Comparison of ENCODE assay signal across 1 cellular context in the genomic region with DNA sequence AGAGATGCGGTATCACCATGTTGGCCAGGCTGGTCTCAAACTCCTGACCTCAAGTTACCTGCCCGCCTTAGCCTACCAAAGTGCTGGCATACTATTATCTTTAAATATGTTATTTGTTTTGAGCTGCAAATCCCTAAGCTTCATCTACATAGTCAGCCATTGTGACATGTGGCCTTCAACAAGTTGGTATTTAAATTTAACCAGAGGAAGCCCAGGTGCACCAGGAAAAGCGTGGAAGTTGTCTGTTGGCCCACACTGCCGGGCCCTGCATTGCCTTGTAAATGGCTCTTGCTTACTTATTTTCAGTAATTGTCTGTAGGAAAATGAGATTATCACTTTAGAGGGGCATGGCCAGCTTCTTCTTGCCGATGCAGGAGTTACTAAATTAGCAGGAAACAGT.
TF ChIP-seq lines count a peak whose summit lies in the region.

No MANE protein-coding gene starts in this region.

TF ChIP-seq in HepG2, 621 proteins besides CTCF, POLR2A, EP300 and RAD21 (continued from another document):
- TF ChIP-seq, protein P1, sequence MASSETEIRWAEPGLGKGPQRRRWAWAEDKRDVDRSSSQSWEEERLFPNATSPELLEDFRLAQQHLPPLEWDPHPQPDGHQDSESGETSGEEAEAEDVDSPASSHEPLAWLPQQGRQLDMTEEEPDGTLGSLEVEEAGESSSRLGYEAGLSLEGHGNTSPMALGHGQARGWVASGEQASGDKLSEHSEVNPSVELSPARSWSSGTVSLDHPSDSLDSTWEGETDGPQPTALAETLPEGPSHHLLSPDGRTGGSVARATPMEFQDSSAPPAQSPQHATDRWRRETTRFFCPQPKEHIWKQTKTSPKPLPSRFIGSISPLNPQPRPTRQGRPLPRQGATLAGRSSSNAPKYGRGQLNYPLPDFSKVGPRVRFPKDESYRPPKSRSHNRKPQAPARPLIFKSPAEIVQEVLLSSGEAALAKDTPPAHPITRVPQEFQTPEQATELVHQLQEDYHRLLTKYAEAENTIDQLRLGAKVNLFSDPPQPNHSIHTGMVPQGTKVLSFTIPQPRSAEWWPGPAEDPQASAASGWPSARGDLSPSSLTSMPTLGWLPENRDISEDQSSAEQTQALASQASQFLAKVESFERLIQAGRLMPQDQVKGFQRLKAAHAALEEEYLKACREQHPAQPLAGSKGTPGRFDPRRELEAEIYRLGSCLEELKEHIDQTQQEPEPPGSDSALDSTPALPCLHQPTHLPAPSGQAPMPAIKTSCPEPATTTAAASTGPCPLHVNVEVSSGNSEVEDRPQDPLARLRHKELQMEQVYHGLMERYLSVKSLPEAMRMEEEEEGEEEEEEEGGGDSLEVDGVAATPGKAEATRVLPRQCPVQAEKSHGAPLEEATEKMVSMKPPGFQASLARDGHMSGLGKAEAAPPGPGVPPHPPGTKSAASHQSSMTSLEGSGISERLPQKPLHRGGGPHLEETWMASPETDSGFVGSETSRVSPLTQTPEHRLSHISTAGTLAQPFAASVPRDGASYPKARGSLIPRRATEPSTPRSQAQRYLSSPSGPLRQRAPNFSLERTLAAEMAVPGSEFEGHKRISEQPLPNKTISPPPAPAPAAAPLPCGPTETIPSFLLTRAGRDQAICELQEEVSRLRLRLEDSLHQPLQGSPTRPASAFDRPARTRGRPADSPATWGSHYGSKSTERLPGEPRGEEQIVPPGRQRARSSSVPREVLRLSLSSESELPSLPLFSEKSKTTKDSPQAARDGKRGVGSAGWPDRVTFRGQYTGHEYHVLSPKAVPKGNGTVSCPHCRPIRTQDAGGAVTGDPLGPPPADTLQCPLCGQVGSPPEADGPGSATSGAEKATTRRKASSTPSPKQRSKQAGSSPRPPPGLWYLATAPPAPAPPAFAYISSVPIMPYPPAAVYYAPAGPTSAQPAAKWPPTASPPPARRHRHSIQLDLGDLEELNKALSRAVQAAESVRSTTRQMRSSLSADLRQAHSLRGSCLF (CRISPR knock-in tag; IDR thresholded peaks at IDR 0.05; ENCODE audit: borderline replicate concordance), result no peak
- TF ChIP-seq, protein P2, sequence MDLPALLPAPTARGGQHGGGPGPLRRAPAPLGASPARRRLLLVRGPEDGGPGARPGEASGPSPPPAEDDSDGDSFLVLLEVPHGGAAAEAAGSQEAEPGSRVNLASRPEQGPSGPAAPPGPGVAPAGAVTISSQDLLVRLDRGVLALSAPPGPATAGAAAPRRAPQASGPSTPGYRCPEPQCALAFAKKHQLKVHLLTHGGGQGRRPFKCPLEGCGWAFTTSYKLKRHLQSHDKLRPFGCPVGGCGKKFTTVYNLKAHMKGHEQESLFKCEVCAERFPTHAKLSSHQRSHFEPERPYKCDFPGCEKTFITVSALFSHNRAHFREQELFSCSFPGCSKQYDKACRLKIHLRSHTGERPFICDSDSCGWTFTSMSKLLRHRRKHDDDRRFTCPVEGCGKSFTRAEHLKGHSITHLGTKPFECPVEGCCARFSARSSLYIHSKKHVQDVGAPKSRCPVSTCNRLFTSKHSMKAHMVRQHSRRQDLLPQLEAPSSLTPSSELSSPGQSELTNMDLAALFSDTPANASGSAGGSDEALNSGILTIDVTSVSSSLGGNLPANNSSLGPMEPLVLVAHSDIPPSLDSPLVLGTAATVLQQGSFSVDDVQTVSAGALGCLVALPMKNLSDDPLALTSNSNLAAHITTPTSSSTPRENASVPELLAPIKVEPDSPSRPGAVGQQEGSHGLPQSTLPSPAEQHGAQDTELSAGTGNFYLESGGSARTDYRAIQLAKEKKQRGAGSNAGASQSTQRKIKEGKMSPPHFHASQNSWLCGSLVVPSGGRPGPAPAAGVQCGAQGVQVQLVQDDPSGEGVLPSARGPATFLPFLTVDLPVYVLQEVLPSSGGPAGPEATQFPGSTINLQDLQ (CRISPR knock-in tag; IDR thresholded peaks at IDR 0.05), result no peak
- TF ChIP-seq HOXA9 (CRISPR knock-in tag; IDR thresholded peaks at IDR 0.05; ENCODE audit: borderline replicate concordance) (no peak), SYNCRIP (IDR thresholded peaks at IDR 0.05; ENCODE audit: insufficient read depth, low read depth, low read length) (no peak)
- TF ChIP-seq, protein P3, sequence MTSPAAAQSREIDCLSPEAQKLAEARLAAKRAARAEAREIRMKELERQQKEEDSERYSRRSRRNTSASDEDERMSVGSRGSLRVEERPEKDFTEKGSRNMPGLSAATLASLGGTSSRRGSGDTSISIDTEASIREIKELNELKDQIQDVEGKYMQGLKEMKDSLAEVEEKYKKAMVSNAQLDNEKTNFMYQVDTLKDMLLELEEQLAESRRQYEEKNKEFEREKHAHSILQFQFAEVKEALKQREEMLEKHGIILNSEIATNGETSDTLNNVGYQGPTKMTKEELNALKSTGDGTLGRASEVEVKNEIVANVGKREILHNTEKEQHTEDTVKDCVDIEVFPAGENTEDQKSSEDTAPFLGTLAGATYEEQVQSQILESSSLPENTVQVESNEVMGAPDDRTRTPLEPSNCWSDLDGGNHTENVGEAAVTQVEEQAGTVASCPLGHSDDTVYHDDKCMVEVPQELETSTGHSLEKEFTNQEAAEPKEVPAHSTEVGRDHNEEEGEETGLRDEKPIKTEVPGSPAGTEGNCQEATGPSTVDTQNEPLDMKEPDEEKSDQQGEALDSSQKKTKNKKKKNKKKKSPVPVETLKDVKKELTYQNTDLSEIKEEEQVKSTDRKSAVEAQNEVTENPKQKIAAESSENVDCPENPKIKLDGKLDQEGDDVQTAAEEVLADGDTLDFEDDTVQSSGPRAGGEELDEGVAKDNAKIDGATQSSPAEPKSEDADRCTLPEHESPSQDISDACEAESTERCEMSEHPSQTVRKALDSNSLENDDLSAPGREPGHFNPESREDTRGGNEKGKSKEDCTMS (CRISPR knock-in tag; conservative IDR thresholded peaks at IDR 0.05), result no peak
- TF ChIP-seq, protein P4, sequence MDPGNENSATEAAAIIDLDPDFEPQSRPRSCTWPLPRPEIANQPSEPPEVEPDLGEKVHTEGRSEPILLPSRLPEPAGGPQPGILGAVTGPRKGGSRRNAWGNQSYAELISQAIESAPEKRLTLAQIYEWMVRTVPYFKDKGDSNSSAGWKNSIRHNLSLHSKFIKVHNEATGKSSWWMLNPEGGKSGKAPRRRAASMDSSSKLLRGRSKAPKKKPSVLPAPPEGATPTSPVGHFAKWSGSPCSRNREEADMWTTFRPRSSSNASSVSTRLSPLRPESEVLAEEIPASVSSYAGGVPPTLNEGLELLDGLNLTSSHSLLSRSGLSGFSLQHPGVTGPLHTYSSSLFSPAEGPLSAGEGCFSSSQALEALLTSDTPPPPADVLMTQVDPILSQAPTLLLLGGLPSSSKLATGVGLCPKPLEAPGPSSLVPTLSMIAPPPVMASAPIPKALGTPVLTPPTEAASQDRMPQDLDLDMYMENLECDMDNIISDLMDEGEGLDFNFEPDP (CRISPR knock-in tag; conservative IDR thresholded peaks at IDR 0.05), result no peak
